25 cellular contexts compared by ENCODE assay signal in the genomic region with DNA sequence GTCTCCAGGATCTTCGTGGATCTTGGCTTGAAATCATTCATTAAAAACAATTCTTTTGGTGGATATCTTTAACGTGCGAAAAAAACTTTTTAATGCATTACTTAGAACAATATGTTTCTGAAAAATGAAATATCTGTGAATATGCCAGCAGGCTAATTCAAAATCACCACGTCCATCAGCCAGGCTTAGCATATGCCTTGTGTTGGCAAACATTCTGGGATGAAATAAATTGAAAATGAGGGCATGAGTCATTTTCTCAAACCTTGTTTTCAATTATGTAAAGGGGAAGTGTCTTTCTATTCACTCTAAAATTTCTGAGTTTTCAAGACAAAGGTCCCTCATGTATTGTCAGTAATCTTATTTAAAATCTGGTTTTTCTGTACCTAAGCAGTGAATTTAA.
"Had no signal": no experiment of that assay in that cellular context is flagged by ENCODE, and none has a peak within 500 bp of the region (broad histone marks: within the 10 kb centered on the region; RNA-seq: fewer than 3 reads in every experiment).

No MANE protein-coding gene starts in this region.

- H3K36me3 ChIP-seq: colonic mucosa, left lung, lower lobe of right lung, right atrium auricular region, stomach, suprapubic skin, tibial artery, upper lobe of right lung had no signal

- H3K27ac ChIP-seq: colonic mucosa, left lung, lower lobe of right lung, neural progenitor cell, right atrium auricular region, stomach, suprapubic skin, tibial artery, upper lobe of right lung had no signal

- H3K4me1 ChIP-seq: colonic mucosa, left lung, lower lobe of right lung, neural progenitor cell, right atrium auricular region, stomach, suprapubic skin, tibial artery, upper lobe of right lung had no signal

- H3K4me3 Mint-ChIP-seq: activated B cell treated with CpG ODN at 0.5 μM for 24 hours; activated CD8-positive, alpha-beta memory T cell treated with anti-CD3 and anti-CD28 coated beads, Interleukin-2, amount 10 ng/mL, durations not matched to agents 7 days and 5 days; activated CD8-positive, alpha-beta T cell treated with anti-CD3 and anti-CD28 coated beads, Interleukin-2, amount 10 ng/mL, durations not matched to agents 7 days and 5 days; activated T-cell treated with anti-CD3 and anti-CD28 coated beads, Interleukin-2, amount 50 U/mL, for 72 hours; central memory CD8-positive, alpha-beta T cell; naive thymus-derived CD8-positive, alpha-beta T cell; neural progenitor cell; stimulated activated naive B cell treated with anti-CD40 and anti-IgM and Interleukin-4, amounts not matched to agents 10 μg/mL and 1 μg/mL and 100 μg/mL, for 72 hours; T-helper 2 cell treated with Interferon-gamma antibody and Interleukin-4, amounts not matched to agents 5 μg/mL and 100 μg/mL, for 36 hours had no signal

- H3K9ac ChIP-seq: neural progenitor cell had no signal

- H3K4me1 Mint-ChIP-seq: activated B cell treated with CpG ODN at 0.5 μM for 24 hours; activated CD8-positive, alpha-beta memory T cell treated with anti-CD3 and anti-CD28 coated beads, Interleukin-2, amount 10 ng/mL, durations not matched to agents 7 days and 5 days; central memory CD8-positive, alpha-beta T cell; naive thymus-derived CD8-positive, alpha-beta T cell; neural progenitor cell; stimulated activated naive B cell treated with anti-CD40 and anti-IgM and Interleukin-4, amounts not matched to agents 10 μg/mL and 1 μg/mL and 100 μg/mL, for 72 hours had no signal

- ATAC-seq: activated CD8-positive, alpha-beta memory T cell treated with anti-CD3 and anti-CD28 coated beads, Interleukin-2, amount 10 ng/mL, durations not matched to agents 7 days and 5 days; activated CD8-positive, alpha-beta T cell treated with anti-CD3 and anti-CD28 coated beads, Interleukin-2, amount 10 ng/mL, durations not matched to agents 7 days and 5 days; activated naive CD4-positive, alpha-beta T cell treated with anti-CD3 and anti-CD28 coated beads, Interleukin-2, amount 50 U/mL, for 72 hours; activated T-cell treated with anti-CD3 and anti-CD28 coated beads, Interleukin-2, amount 50 U/mL, for 72 hours; esophagus mucosa; left lung; lower lobe of right lung; naive thymus-derived CD8-positive, alpha-beta T cell; stimulated activated naive B cell treated with anti-CD40 and anti-IgM and Interleukin-4, amounts not matched to agents 10 μg/mL and 1 μg/mL and 100 μg/mL, for 72 hours; upper lobe of right lung had no signal

- H3K36me3 Mint-ChIP-seq: activated CD8-positive, alpha-beta memory T cell treated with anti-CD3 and anti-CD28 coated beads, Interleukin-2, amount 10 ng/mL, durations not matched to agents 7 days and 5 days; activated naive CD4-positive, alpha-beta T cell treated with anti-CD3 and anti-CD28 coated beads, Interleukin-2, amount 50 U/mL, for 72 hours; naive thymus-derived CD8-positive, alpha-beta T cell; stimulated activated naive B cell treated with anti-CD40 and anti-IgM and Interleukin-4, amounts not matched to agents 10 μg/mL and 1 μg/mL and 100 μg/mL, for 72 hours had no signal

- H3K27ac Mint-ChIP-seq: activated B cell treated with CpG ODN at 0.5 μM for 24 hours; activated CD8-positive, alpha-beta memory T cell treated with anti-CD3 and anti-CD28 coated beads, Interleukin-2, amount 10 ng/mL, durations not matched to agents 7 days and 5 days; activated CD8-positive, alpha-beta T cell treated with anti-CD3 and anti-CD28 coated beads, Interleukin-2, amount 10 ng/mL, durations not matched to agents 7 days and 5 days; activated naive CD4-positive, alpha-beta T cell treated with anti-CD3 and anti-CD28 coated beads, Interleukin-2, amount 50 U/mL, for 72 hours; activated T-cell treated with anti-CD3 and anti-CD28 coated beads, Interleukin-2, amount 50 U/mL, for 72 hours; naive thymus-derived CD8-positive, alpha-beta T cell; neural progenitor cell; stimulated activated naive B cell treated with anti-CD40 and anti-IgM and Interleukin-4, amounts not matched to agents 10 μg/mL and 1 μg/mL and 100 μg/mL, for 72 hours; T-helper 2 cell treated with Interferon-gamma antibody and Interleukin-4, amounts not matched to agents 5 μg/mL and 100 μg/mL, for 36 hours had no signal

- H3K27me3 ChIP-seq: colonic mucosa, dorsolateral prefrontal cortex, left lung, neural progenitor cell, right atrium auricular region, stomach, suprapubic skin, tibial artery, upper lobe of right lung had no signal

- H3K27me3 Mint-ChIP-seq: activated B cell treated with CpG ODN at 0.5 μM for 24 hours; activated CD8-positive, alpha-beta memory T cell treated with anti-CD3 and anti-CD28 coated beads, Interleukin-2, amount 10 ng/mL, durations not matched to agents 7 days and 5 days; central memory CD8-positive, alpha-beta T cell; naive thymus-derived CD8-positive, alpha-beta T cell; stimulated activated naive B cell treated with anti-CD40 and anti-IgM and Interleukin-4, amounts not matched to agents 10 μg/mL and 1 μg/mL and 100 μg/mL, for 72 hours had no signal

- H3K9me3 ChIP-seq: colonic mucosa, left lung, lower lobe of right lung, right atrium auricular region, stomach, suprapubic skin, tibial artery, upper lobe of right lung had no signal

- H3K4me3 ChIP-seq: colonic mucosa, dorsolateral prefrontal cortex, left lung, lower lobe of right lung, neural progenitor cell, right atrium auricular region, stomach, suprapubic skin, tibial artery, upper lobe of right lung had no signal

- H2AFZ ChIP-seq: neural progenitor cell had no signal

- DNase-seq: activated B cell treated with CpG ODN at 0.5 μM for 24 hours; activated CD8-positive, alpha-beta memory T cell treated with anti-CD3 and anti-CD28 coated beads, Interleukin-2, amount 10 ng/mL, durations not matched to agents 7 days and 5 days; activated CD8-positive, alpha-beta T cell treated with anti-CD3 and anti-CD28 coated beads, Interleukin-2, amount 10 ng/mL, durations not matched to agents 7 days and 5 days; activated naive CD4-positive, alpha-beta T cell; activated T-cell treated with anti-CD3 and anti-CD28 coated beads, Interleukin-2, amount 50 U/mL, for 72 hours; colonic mucosa; dorsolateral prefrontal cortex; effector memory CD4-positive, alpha-beta T cell; left lung; lower lobe of right lung; mesenchymal stem cell; naive thymus-derived CD8-positive, alpha-beta T cell; stimulated activated CD4-positive, alpha-beta T cell treated with anti-CD3 and anti-CD28 coated beads, Interleukin-15, amount 100 ng/mL, for 24 hours; stimulated activated CD4-positive, alpha-beta T cell treated with anti-CD3 and anti-CD28 coated beads, Interleukin-2, amount 100 ng/mL, for 24 hours; stimulated activated naive B cell treated with anti-CD40 and anti-IgM and Interleukin-4, amounts not matched to agents 10 μg/mL and 1 μg/mL and 100 μg/mL, for 72 hours; stomach; tibial artery; upper lobe of right lung had no signal

- H3K4me2 ChIP-seq: neural progenitor cell had no signal

- H3K9me3 Mint-ChIP-seq: activated B cell treated with CpG ODN at 0.5 μM for 24 hours; activated T-cell treated with anti-CD3 and anti-CD28 coated beads, Interleukin-2, amount 50 U/mL, for 72 hours; neural progenitor cell; stimulated activated naive B cell treated with anti-CD40 and anti-IgM and Interleukin-4, amounts not matched to agents 10 μg/mL and 1 μg/mL and 100 μg/mL, for 72 hours; T-helper 2 cell treated with Interferon-gamma antibody and Interleukin-4, amounts not matched to agents 5 μg/mL and 100 μg/mL, for 36 hours had no signal
